ENCODE assay signal across 8 cellular contexts in the genomic region with DNA sequence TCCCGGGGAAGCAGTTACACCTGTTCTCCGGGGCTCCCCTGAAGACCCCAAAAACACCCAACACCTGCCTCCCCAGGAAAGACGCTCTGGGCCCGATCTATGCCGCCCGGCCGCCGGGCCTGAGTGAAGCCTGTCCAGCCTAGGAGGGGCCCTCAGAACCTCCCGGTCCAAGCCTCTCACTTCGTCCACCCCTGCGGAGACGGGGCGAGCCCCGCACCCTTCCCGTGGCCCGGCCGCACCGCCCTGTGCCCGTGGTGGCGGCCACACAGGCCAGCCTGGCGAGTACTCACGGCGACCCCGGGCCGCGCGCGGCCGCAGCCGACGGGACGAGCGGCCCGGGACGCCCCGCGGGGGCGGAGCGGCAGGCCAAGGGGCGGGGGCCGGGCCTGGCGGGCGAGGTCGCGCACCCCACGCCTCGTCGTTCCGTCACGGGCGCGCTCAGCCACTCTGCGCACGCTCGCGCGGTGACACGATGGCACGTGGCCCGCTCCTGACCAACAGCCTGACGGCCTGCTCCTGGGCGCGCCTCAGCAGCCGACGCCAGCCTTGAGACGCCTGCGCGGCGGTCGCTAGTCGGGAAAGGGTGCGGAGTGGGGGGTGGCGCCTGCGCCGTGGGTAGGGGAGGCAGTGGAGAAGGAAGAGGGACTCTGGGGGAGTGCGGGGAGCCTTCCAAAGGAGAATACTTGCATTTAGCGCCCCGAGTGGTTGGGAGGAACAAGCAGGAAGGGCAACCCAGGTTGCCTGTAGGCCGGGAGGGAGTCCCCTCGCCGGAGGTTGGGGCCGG. TPM values are rescaled to one million over a fixed set of nuclear protein-coding genes. Genes with fewer than 3 reads are reported as not detected.
DNase-seq lines count a peak whose midpoint lies in the region; ATAC-seq, FAIRE-seq and TF ChIP-seq lines count a peak whose summit lies in the region.

A gene with protein sequence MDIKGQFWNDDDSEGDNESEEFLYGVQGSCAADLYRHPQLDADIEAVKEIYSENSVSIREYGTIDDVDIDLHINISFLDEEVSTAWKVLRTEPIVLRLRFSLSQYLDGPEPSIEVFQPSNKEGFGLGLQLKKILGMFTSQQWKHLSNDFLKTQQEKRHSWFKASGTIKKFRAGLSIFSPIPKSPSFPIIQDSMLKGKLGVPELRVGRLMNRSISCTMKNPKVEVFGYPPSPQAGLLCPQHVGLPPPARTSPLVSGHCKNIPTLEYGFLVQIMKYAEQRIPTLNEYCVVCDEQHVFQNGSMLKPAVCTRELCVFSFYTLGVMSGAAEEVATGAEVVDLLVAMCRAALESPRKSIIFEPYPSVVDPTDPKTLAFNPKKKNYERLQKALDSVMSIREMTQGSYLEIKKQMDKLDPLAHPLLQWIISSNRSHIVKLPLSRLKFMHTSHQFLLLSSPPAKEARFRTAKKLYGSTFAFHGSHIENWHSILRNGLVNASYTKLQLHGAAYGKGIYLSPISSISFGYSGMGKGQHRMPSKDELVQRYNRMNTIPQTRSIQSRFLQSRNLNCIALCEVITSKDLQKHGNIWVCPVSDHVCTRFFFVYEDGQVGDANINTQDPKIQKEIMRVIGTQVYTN (minus strand): TSS at position 342 of the 784 bp plus-strand sequence. CDS start 5,077 bp downstream, outside the sequence.

- TF ChIP-seq CTCF in WI38 (IDR thresholded peaks at IDR 0.05; ENCODE audit: low read depth, low read length) (peak; percentile 37), bronchial epithelial cell (IDR thresholded peaks at IDR 0.05; ENCODE audit: insufficient read depth, low read length, severe bottlenecking) (peak; percentile 67), smooth muscle cell (IDR thresholded peaks at IDR 0.05; ENCODE audit: borderline replicate concordance, insufficient read depth, poor library complexity, severe bottlenecking) (peak; percentile 49)

- peak within 1 kb of the TSS; percentile 93 for H3K9ac ChIP-seq in smooth muscle cell (ENCODE audit: low read depth)

- H3K27ac ChIP-seq in ACC112 (ENCODE audit: low read depth, low read length) (peak within 1 kb of the TSS; percentile 39), smooth muscle cell (ENCODE audit: low read depth) (peak within 1 kb of the TSS; percentile 81)

- peak within 1 kb of the TSS; percentile 84 for H3K4me2 ChIP-seq in smooth muscle cell

- peak; percentile 95 for ATAC-seq in GM18867 (IDR thresholded peaks at IDR 0.05; ENCODE audit: unreplicated experiment)
- ATAC-seq in HG03103 (IDR thresholded peaks at IDR 0.05; ENCODE audit: low read depth, unreplicated experiment), result peak; percentile 96

- peaks cover 32% of the 10 kb centered on the region for H3K79me2 ChIP-seq in ACC112 (ENCODE audit: control insufficient read depth, insufficient read depth, low read length, unreplicated experiment)
- peaks cover 31% of the 10 kb centered on the region for H3K79me2 ChIP-seq in smooth muscle cell (ENCODE audit: low read depth)

- H3K4me1 ChIP-seq in ACC112 (ENCODE audit: control insufficient read depth, insufficient read depth, low read length, unreplicated experiment) (peaks cover 17% of the 10 kb centered on the region), smooth muscle cell (ENCODE audit: low read depth) (peaks cover 13% of the 10 kb centered on the region)

- DNase-seq in NCI-H2196 (lab: John Stamatoyannopoulos, UW; ENCODE audit: unreplicated experiment) (peak; percentile 91), bronchial epithelial cell (ENCODE audit: low read depth) (peak; percentile 92), iPS-NIHi11 (ENCODE audit: low spot score) (peak; percentile 99), smooth muscle cell (lab: John Stamatoyannopoulos, UW; ENCODE audit: unreplicated experiment) (peak; percentile 93)

- H3K27me3 ChIP-seq in ACC112 (ENCODE audit: insufficient read depth, low read length) (no peaks in the 10 kb centered on the region), bronchial epithelial cell (ENCODE audit: control insufficient read depth, insufficient read depth, low read length) (no peaks in the 10 kb centered on the region), smooth muscle cell (ENCODE audit: low read depth) (peaks cover 3% of the 10 kb centered on the region)

- FAIRE-seq in bronchial epithelial cell (lab: Jason Lieb, UNC), result no peak

- WGBS in smooth muscle cell (ENCODE audit: low lambda C conversion rate), result 1% methylated on average over 66 of the region's 82 CpGs

- H3K36me3 ChIP-seq in ACC112 (ENCODE audit: insufficient read depth, low read length), result peaks cover 3% of the 10 kb centered on the region
- H3K36me3 ChIP-seq in bronchial epithelial cell (ENCODE audit: control insufficient read depth, insufficient read depth, low read length), result peaks cover under 1% of the 10 kb centered on the region
- H3K36me3 ChIP-seq in smooth muscle cell (ENCODE audit: low read depth), result no peaks in the 10 kb centered on the region

- no peaks in the 10 kb centered on the region for H3K9me3 ChIP-seq in smooth muscle cell (replicated peaks; ENCODE audit: low read depth)

- H4K20me1 ChIP-seq in smooth muscle cell (ENCODE audit: low read depth), result peaks cover 12% of the 10 kb centered on the region

- H3F3A ChIP-seq in smooth muscle cell (ENCODE audit: low read depth), result no peaks in the 10 kb centered on the region

- H2AFZ ChIP-seq in ACC112 (ENCODE audit: low read length, unreplicated experiment) (peak within 1 kb of the TSS; percentile 93), smooth muscle cell (ENCODE audit: low read depth) (peak within 1 kb of the TSS; percentile 87)

- peak within 1 kb of the TSS; percentile 98 for H3K4me3 ChIP-seq in ACC112 (ENCODE audit: low read depth, low read length)
- peak within 1 kb of the TSS; percentile 80 for H3K4me3 ChIP-seq in WI38 (ENCODE audit: low read depth, low read length)
- H3K4me3 ChIP-seq in bronchial epithelial cell (ENCODE audit: low read depth, low read length), result peak within 1 kb of the TSS; percentile 85
- H3K4me3 ChIP-seq in smooth muscle cell, result peak within 1 kb of the TSS; percentile 95

RNA-seq across cellular contexts. Expression of the gene that starts here (rescaled TPM):
- total RNA-seq in bronchial epithelial cell, result 17.6 and 20.5 TPM in 2 replicates
- total RNA-seq in smooth muscle cell, result 24.6 and 29.2 TPM in 2 replicates
- polyA plus RNA-seq in smooth muscle cell, result 40.3 and 59.2 TPM in 2 replicates

Comparison
In these comparisons a context has a peak if more than half of its experiments do, and no peak if none do; other contexts are left out.
1. Peak in every context shown above with its lines: DNase-seq, ATAC-seq, H3K4me3 ChIP-seq and H3K27ac ChIP-seq.